Comparison of ENCODE assay signal across 9 cellular contexts in genomic region chr12:53380797-53381738, GRCh38. TPM values are rescaled to one million over a fixed set of nuclear protein-coding genes. Genes with fewer than 3 reads are reported as not detected.
DNase-seq lines count a peak whose midpoint lies in the region; ATAC-seq and TF ChIP-seq lines count a peak whose summit lies in the region.
"Had no signal": no experiment of that assay in that cellular context is flagged by ENCODE, and none has a peak within 500 bp of the region (broad histone marks: within the 10 kb centered on the region; RNA-seq: fewer than 3 reads in every experiment).

No MANE protein-coding gene starts in this region.

- H3K27ac Mint-ChIP-seq in T-helper 17 cell, result no peak overlapping the region

- peaks cover 37% of the 10 kb centered on the region for H3K4me1 Mint-ChIP-seq in T-helper 17 cell

- ATAC-seq in T-helper 17 cell, result no peak
- no peak for ATAC-seq in HG02763 (IDR thresholded peaks at IDR 0.05; ENCODE audit: unreplicated experiment)
- no peak for ATAC-seq in GM21528 (IDR thresholded peaks at IDR 0.05; ENCODE audit: low FRiP score, unreplicated experiment)

- peak overlapping the region; percentile 97 for H3K4me3 Mint-ChIP-seq in T-helper 17 cell

- peak overlapping the region; percentile 63 for H3K4me3 ChIP-seq in fibroblast of villous mesenchyme (ENCODE audit: low read depth, low read length)
- H3K4me3 ChIP-seq in retinal pigment epithelial cell (ENCODE audit: low read length), result peak overlapping the region; percentile 57

- peak; percentile 23 for DNase-seq in activated CD4-positive, CD25-positive, alpha-beta regulatory T cell treated with anti-CD3 and anti-CD28 coated beads, Interleukin-2, amount 50 U/mL, for 72 hours
- DNase-seq in activated CD4-positive, CD25-positive, alpha-beta regulatory T cell (lab: John Stamatoyannopoulos, UW), result no peak
- DNase-seq in T-helper 17 cell, result no peak
- peak; percentile 67 for DNase-seq in fibroblast of villous mesenchyme (ENCODE audit: low read depth)
- no peak for DNase-seq in retinal pigment epithelial cell (ENCODE audit: low read depth)
- DNase-seq in COR-L47 (lab: John Stamatoyannopoulos, UW), result no peak

- H3K36me3 Mint-ChIP-seq in T-helper 17 cell (ENCODE audit: low read depth), result peaks cover 4% of the 10 kb centered on the region

- no peaks in the 10 kb centered on the region for H3K27me3 Mint-ChIP-seq in T-helper 17 cell

- H3K9me3 ChIP-seq in T-helper 17 cell (ENCODE audit: control insufficient read depth, low read length, poor library complexity, severe bottlenecking), result no peaks in the 10 kb centered on the region

- TF ChIP-seq CTCF in fibroblast of villous mesenchyme (IDR thresholded peaks at IDR 0.05; ENCODE audit: insufficient read depth, low read depth, low read length), result no peak
- TF ChIP-seq CTCF in retinal pigment epithelial cell (conservative IDR thresholded peaks at IDR 0.05; ENCODE audit: low read depth, low read length), result no peak

RNA-seq across cellular contexts. Expression of gene SP1, which starts 1.1 kb away (rescaled TPM):
- 10 to 100 TPM; 69.6 to 75.1 TPM for total RNA-seq in T-helper 17 cell
- 31.2 and 45.3 TPM in 2 replicates for total RNA-seq in fibroblast of villous mesenchyme

RNA-seq across cellular contexts. Expression of gene AMHR2, which starts 42.6 kb away (rescaled TPM):
- total RNA-seq in T-helper 17 cell (not detected), fibroblast of villous mesenchyme (not detected in 2 replicates)
- total RNA-seq: dermis microvascular lymphatic vessel endothelial cell had no signal

RNA-seq across cellular contexts. Expression of gene SP7, which starts 44.9 kb away (rescaled TPM):
- total RNA-seq in T-helper 17 cell, result not detected
- total RNA-seq in fibroblast of villous mesenchyme, result not detected in 2 replicates
- total RNA-seq: dermis microvascular lymphatic vessel endothelial cell had no signal

RNA-seq across cellular contexts. Expression of gene AAAS, which starts 59.7 kb away (rescaled TPM):
- total RNA-seq in T-helper 17 cell, result 10 to 100 TPM; 31.2 to 31.8 TPM
- total RNA-seq in fibroblast of villous mesenchyme, result 42.8 and 43.6 TPM in 2 replicates

Comparison
In these comparisons a context has a peak if more than half of its experiments do, and no peak if none do; other contexts are left out.
1. DNase-seq: peak in activated CD4-positive, CD25-positive, alpha-beta regulatory T cell treated with anti-CD3 and anti-CD28 coated beads, Interleukin-2, amount 50 U/mL, for 72 hours (single experiment) and fibroblast of villous mesenchyme (single experiment); none in activated CD4-positive, CD25-positive, alpha-beta regulatory T cell (0 of 4), T-helper 17 cell (0 of 3), retinal pigment epithelial cell (single experiment) and COR-L47 (single experiment).